In genomic region chr6:99354983-99355382, GRCh38 we compare ENCODE assay signal across 8 cellular contexts.
"Had no signal": no experiment of that assay in that cellular context is flagged by ENCODE, and none has a peak within 500 bp of the region (broad histone marks: within the 10 kb centered on the region; RNA-seq: fewer than 3 reads in every experiment).

No MANE protein-coding gene starts in this region.

- DNase-seq: GM23248, GOT3, H7, H9, HCEC 1CT, HFFc6 had no signal

- H3K4me3 ChIP-seq: GM23248, GM23338, HAP-1 had no signal

- H3K27ac ChIP-seq: GM23248 had no signal

- H3K9me3 ChIP-seq: HAP-1 had no signal

- H3K36me3 ChIP-seq: HAP-1 had no signal
